In the genomic region with DNA sequence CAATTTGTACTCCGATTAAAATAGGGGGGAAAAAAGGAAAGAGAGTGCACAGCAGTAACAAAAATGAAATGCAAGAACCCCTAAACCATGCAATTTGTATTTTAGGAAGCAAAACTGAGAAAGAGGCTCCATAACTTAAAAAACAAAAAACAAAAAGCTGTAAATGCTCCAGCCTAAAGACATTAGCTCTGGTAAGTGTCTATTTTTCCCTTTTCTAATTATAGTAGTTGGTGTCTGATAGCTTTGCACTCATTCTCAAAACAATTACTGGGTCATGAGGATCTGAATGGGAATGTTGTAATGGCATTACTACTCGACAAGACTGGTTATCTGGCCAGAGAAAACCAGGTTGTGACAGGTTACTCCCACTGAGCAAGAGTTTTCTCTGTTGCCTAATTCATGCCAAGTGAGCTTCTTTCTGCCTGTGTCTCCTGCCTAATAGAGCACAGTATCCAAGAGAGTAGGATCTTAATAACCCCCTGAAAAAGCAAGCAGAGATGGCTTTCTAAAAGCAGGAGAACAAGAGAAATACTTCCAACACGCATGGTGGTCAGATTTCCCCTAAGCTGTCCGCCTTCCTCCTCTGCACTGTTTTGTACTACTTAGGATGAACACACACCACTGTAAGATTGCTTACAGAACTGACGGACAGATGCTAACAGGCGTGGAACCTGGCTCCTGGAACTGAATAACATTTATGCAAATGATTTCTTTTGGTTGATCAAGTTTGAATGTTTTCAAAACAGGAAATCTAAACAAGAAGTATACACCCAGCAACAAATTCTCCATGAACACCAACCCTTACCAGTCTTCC, we compare ENCODE assay signal across 8 cellular contexts.
A peak's percentile ranks its signal among the peaks of the same experiment; 100 is the strongest.
DNase-seq lines count a peak whose midpoint lies in the region; TF ChIP-seq lines count a peak whose summit lies in the region.

No MANE protein-coding gene starts in this region.

- H3K27me3 ChIP-seq in adrenal gland (no peaks in the 10 kb centered on the region), subcutaneous abdominal adipose tissue (ENCODE audit: control insufficient read depth in 5 of 5, insufficient read depth in 4 of 5, low read length in 5 of 5) (no peaks in the 10 kb centered on the region)

- H3K9me3 ChIP-seq in adrenal gland (replicated peaks in 1 of 3) (no peaks in the 10 kb centered on the region), subcutaneous abdominal adipose tissue (ENCODE audit: control insufficient read depth in 5 of 5, low read length in 5 of 5) (no peaks in the 10 kb centered on the region)

- H3K27ac Mint-ChIP-seq in activated CD4-positive, alpha-beta T cell treated with anti-CD3 and anti-CD28 coated beads, Interleukin-2, amount 10 ng/mL, durations not matched to agents 7 days and 5 days = peak overlapping the region; percentile 94

- H3K27ac ChIP-seq in adrenal gland = peak overlapping the region; percentile 71 to 96 (median 90)
- H3K27ac ChIP-seq in subcutaneous abdominal adipose tissue (ENCODE audit: low read depth, low read length) = peak overlapping the region; percentile 91

- H3K4me3 ChIP-seq in adrenal gland (peak overlapping the region in 1 of 4 donors; percentile 2), subcutaneous abdominal adipose tissue (ENCODE audit: low read depth in 1 of 5, low read length in 5 of 5) (peak overlapping the region; percentile 14 to 57 (median 41))

- peaks cover 40% of the 10 kb centered on the region for H3K36me3 Mint-ChIP-seq in activated CD4-positive, alpha-beta T cell treated with anti-CD3 and anti-CD28 coated beads, Interleukin-2, amount 10 ng/mL, durations not matched to agents 7 days and 5 days (ENCODE audit: low read depth)

- no peaks in the 10 kb centered on the region for H3K27me3 Mint-ChIP-seq in activated CD4-positive, alpha-beta T cell treated with anti-CD3 and anti-CD28 coated beads, Interleukin-2, amount 10 ng/mL, durations not matched to agents 7 days and 5 days

- no peaks in the 10 kb centered on the region for H3K9me3 Mint-ChIP-seq in activated CD4-positive, alpha-beta T cell treated with anti-CD3 and anti-CD28 coated beads, Interleukin-2, amount 10 ng/mL, durations not matched to agents 7 days and 5 days

- no peak for TF ChIP-seq POLR2A in adrenal gland (IDR thresholded peaks at IDR 0.05)
- TF ChIP-seq POLR2A in erythroblast (IDR thresholded peaks at IDR 0.05; ENCODE audit: low read length) = no peak

- CTCF ChIA-PET in activated CD4-positive, alpha-beta T cell treated with anti-CD3 and anti-CD28 coated beads, Interleukin-2, amount 10 ng/mL, durations not matched to agents 7 days and 5 days (lab: Charles Lee) = interaction anchor here (0.6 to 3.0 kb wide), 13 partner anchors 8 to 134 kb away, joined by 3 to 16 read pairs (median 4); a partner anchor contains a TSS

- 37 to 41% (median 38%) methylated on average over 6 of the region's 6 CpGs for WGBS in adrenal gland, 4 donors

- H3K36me3 ChIP-seq in adrenal gland (replicated peaks in 1 of 2) = no peaks in the 10 kb centered on the region
- peaks cover 0 to 3% (median 0%) of the 10 kb centered on the region in 5 donors for H3K36me3 ChIP-seq in subcutaneous abdominal adipose tissue (ENCODE audit: control insufficient read depth in 5 of 5, insufficient read depth in 5 of 5, low read length in 5 of 5)

- peaks cover 68% of the 10 kb centered on the region for H3K4me1 Mint-ChIP-seq in activated CD4-positive, alpha-beta T cell treated with anti-CD3 and anti-CD28 coated beads, Interleukin-2, amount 10 ng/mL, durations not matched to agents 7 days and 5 days

- H3K9ac ChIP-seq in subcutaneous abdominal adipose tissue (ENCODE audit: low read length in 5 of 5) = peak overlapping the region in 4 of 5 donors; percentile 0 to 74 (median 46)

- H3K4me1 ChIP-seq in adrenal gland (replicated peaks in 1 of 2) (peaks cover 58 to 82% of the 10 kb centered on the region in 2 donors), subcutaneous abdominal adipose tissue (ENCODE audit: control insufficient read depth in 5 of 5, insufficient read depth in 5 of 5, low read length in 5 of 5) (peaks cover 5 to 38% (median 28%) of the 10 kb centered on the region in 5 donors)

- peak overlapping the region; percentile 69 for H3K4me3 Mint-ChIP-seq in activated CD4-positive, alpha-beta T cell treated with anti-CD3 and anti-CD28 coated beads, Interleukin-2, amount 10 ng/mL, durations not matched to agents 7 days and 5 days

- no peak for TF ChIP-seq CTCF in adrenal gland (IDR thresholded peaks at IDR 0.05)

- intact Hi-C loops in adrenal gland (cut with DNase I) = no loop called here

- DNase-seq in activated CD4-positive, alpha-beta T cell treated with anti-CD3 and anti-CD28 coated beads, Interleukin-2, amount 10 ng/mL, durations not matched to agents 7 days and 5 days = peak; percentile 37
- no peak for DNase-seq in activated CD4-positive, alpha-beta T cell treated with anti-CD3 and anti-CD28 coated beads, Interleukin-2, amount 50 U/mL, for 48 hours
- no peak for DNase-seq in adrenal gland
- peak; percentile 53 for DNase-seq in inferior parietal cortex (ENCODE audit: extremely low spot score)
- no peak for DNase-seq in UCSD-AML1 (lab: John Stamatoyannopoulos, UW; ENCODE audit: unreplicated experiment)
- DNase-seq in erythroblast (lab: John Stamatoyannopoulos, UW) = no peak
- no peak for DNase-seq in DMS79 (lab: John Stamatoyannopoulos, UW)

- POLR2A ChIA-PET in activated CD4-positive, alpha-beta T cell treated with anti-CD3 and anti-CD28 coated beads, Interleukin-2, amount 10 ng/mL, durations not matched to agents 7 days and 5 days (lab: Charles Lee) = interaction anchor here (0.7 to 0.9 kb wide), 2 partner anchors 11 to 76 kb away, joined by 3 read pairs; no protein-coding TSS in a partner anchor

Comparison
In these comparisons a context has a peak if more than half of its experiments do, and no peak if none do; other contexts are left out.
1. DNase-seq: peak in activated CD4-positive, alpha-beta T cell treated with anti-CD3 and anti-CD28 coated beads, Interleukin-2, amount 10 ng/mL, durations not matched to agents 7 days and 5 days (single experiment) and inferior parietal cortex (single experiment); none in activated CD4-positive, alpha-beta T cell treated with anti-CD3 and anti-CD28 coated beads, Interleukin-2, amount 50 U/mL, for 48 hours (0 of 2), adrenal gland (0 of 7), UCSD-AML1 (single experiment), erythroblast (0 of 2) and DMS79 (single experiment).